ENCODE assay signal across 8 cellular contexts in the genomic region with DNA sequence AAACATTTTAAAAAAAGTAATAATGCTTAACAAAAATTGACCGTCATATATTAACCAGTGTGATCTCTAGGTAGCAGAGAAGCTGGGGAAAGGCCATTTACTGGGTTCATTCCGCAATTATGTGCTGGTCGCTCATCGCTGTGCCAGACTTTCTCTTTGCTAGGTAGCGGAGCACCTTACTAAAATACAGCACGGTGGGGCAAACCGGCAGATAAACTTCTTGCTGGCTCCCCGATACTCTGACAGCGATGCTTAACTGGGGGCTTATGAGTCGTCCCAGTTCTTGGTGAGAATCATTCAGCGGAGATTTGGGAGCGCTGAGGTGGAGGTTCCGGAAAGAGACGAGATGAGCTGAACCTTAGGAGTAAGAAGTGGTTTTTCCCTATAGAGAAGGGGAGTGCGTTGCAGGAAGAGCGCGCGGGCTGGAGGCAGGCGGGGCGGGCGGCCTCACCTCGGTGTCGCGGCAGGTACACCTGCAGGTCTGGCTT. TPM values are rescaled to one million over a fixed set of nuclear protein-coding genes. Genes with fewer than 3 reads are reported as not detected.
DNase-seq lines count a peak whose midpoint lies in the region; ATAC-seq and TF ChIP-seq lines count a peak whose summit lies in the region.

No MANE protein-coding gene starts in this region.

- DNase-seq in OCI-LY7 (ENCODE audit: low spot score), result no peak
- no peak for DNase-seq in progenitor cell of endocrine pancreas (ENCODE audit: low spot score, unreplicated experiment)
- DNase-seq in RKO (ENCODE audit: low spot score), result no peak
- DNase-seq in medulla oblongata (ENCODE audit: extremely low spot score), result no peak
- no peak for DNase-seq in HCEC 1CT
- DNase-seq in NAMALWA (ENCODE audit: low spot score), result no peak

- H3K27me3 Mint-ChIP-seq in progenitor cell of endocrine pancreas, result no peaks in the 10 kb centered on the region

- intact Hi-C loops in OCI-LY7 (cut with micrococcal nuclease; ENCODE audit: unreplicated experiment), result no loop called here

- TF ChIP-seq CTCF in OCI-LY7 (conservative IDR thresholded peaks at IDR 0.05; ENCODE audit: low read length), result no peak
- TF ChIP-seq CTCF in progenitor cell of endocrine pancreas (IDR thresholded peaks at IDR 0.05; ENCODE audit: unreplicated experiment), result no peak

- H3K4me3 Mint-ChIP-seq in progenitor cell of endocrine pancreas (ENCODE audit: low read depth), result peak overlapping the region; percentile 94

- no peaks in the 10 kb centered on the region for H3K27me3 ChIP-seq in esophagus (ENCODE audit: control insufficient read depth in 1 of 2, insufficient read depth in 2 of 2, low read length in 2 of 2)

- peak overlapping the region; percentile 97 for H3K4me2 ChIP-seq in OCI-LY7 (ENCODE audit: low read length)

- peak overlapping the region; percentile 55 for H3K27ac ChIP-seq in OCI-LY7 (ENCODE audit: low read depth, low read length, poor library complexity, severe bottlenecking)
- H3K27ac ChIP-seq in esophagus (ENCODE audit: low read depth in 2 of 2, low read length in 1 of 2), result peak overlapping the region; percentile 92

- peaks cover 31% of the 10 kb centered on the region for H3K79me2 ChIP-seq in OCI-LY7 (ENCODE audit: insufficient read depth, low read depth, low read length)

- POLR2A ChIA-PET in OCI-LY7 (lab: Charles Lee), result interaction anchor here (0.6 to 4.4 kb wide), 5 partner anchors 11 to 73 kb away, joined by 3 to 24 read pairs (median 4); a partner anchor contains a TSS

- H3K4me1 ChIP-seq in OCI-LY7 (ENCODE audit: insufficient read depth, low read length, poor library complexity, severe bottlenecking), result peaks cover 24% of the 10 kb centered on the region
- peaks cover 3 to 8% of the 10 kb centered on the region in 2 donors for H3K4me1 ChIP-seq in esophagus (ENCODE audit: control insufficient read depth in 2 of 2, insufficient read depth in 2 of 2, low read length in 1 of 2)

- WGBS in esophagus, 2 donors, result 5 to 6% methylated on average over 24 of the region's 24 CpGs

- CTCF ChIA-PET in OCI-LY7 (lab: Charles Lee; ENCODE audit: unreplicated experiment), result interaction anchor here (0.6 kb wide), 1 partner anchor 51 kb away, joined by 3 read pairs; no protein-coding TSS in a partner anchor

- H3K27ac Mint-ChIP-seq in progenitor cell of endocrine pancreas, result peak overlapping the region; percentile 96

- H3K4me3 ChIP-seq in OCI-LY7 (ENCODE audit: low read depth, low read length, poor library complexity, severe bottlenecking), result peak overlapping the region; percentile 97
- H3K4me3 ChIP-seq in esophagus (ENCODE audit: low read depth in 1 of 2, low read length in 2 of 2), result peak overlapping the region; percentile 89 to 94

- TSS peak; percentile 42 for BruUV-seq in OCI-LY7 (replicated peaks; lab: Mats Ljungman, UMichigan)

- ATAC-seq in GM21390 (IDR thresholded peaks at IDR 0.05; ENCODE audit: unreplicated experiment), result peak; percentile 21

- peaks cover 7% of the 10 kb centered on the region for H3K4me1 Mint-ChIP-seq in progenitor cell of endocrine pancreas (ENCODE audit: low read depth)

- H3K36me3 ChIP-seq in OCI-LY7 (ENCODE audit: insufficient read depth, low read length) (peaks cover 34% of the 10 kb centered on the region), esophagus (ENCODE audit: control insufficient read depth in 2 of 2, insufficient read depth in 2 of 2, low read length in 1 of 2) (peaks cover 9 to 11% of the 10 kb centered on the region in 2 donors)

- no peaks in the 10 kb centered on the region for H3K9me3 Mint-ChIP-seq in progenitor cell of endocrine pancreas (ENCODE audit: low read depth)

- peak overlapping the region; percentile 88; the same call in 1 of the 2 replicates for H2AFZ ChIP-seq in OCI-LY7 (ENCODE audit: low read length)

- no peaks in the 10 kb centered on the region for H3K9me2 ChIP-seq in OCI-LY7 (ENCODE audit: insufficient read depth, low read length)

- H3K9me3 ChIP-seq in OCI-LY7 (ENCODE audit: low read length), result no peaks in the 10 kb centered on the region
- no peaks in the 10 kb centered on the region for H3K9me3 ChIP-seq in esophagus (ENCODE audit: control insufficient read depth in 2 of 2, insufficient read depth in 1 of 2, low read depth in 1 of 2, low read length in 1 of 2)

- peaks cover 9% of the 10 kb centered on the region for H3K36me3 Mint-ChIP-seq in progenitor cell of endocrine pancreas (ENCODE audit: insufficient read depth)

- no peaks in the 10 kb centered on the region for H4K20me1 ChIP-seq in OCI-LY7 (ENCODE audit: insufficient read depth, low read length)

RNA-seq across cellular contexts. Expression of a gene that starts 0.6 kb away (rescaled TPM):
- 62.0 and 86.7 TPM in 2 replicates for total RNA-seq in OCI-LY7 (2014; rRNA removed; shearing (Covaris generic))
- total RNA-seq in OCI-LY7 (2022) (86.2 and 96.1 TPM in 2 replicates), progenitor cell of endocrine pancreas (67.1 and 71.0 TPM in 2 replicates)
- polyA plus RNA-seq in esophagus, result 10 to 100 TPM; 13.8 to 31.7 TPM

RNA-seq across cellular contexts. Expression of a gene that starts 4.7 kb away (rescaled TPM):
- 76.2 and 79.8 TPM in 2 replicates for total RNA-seq in OCI-LY7 (2014; rRNA removed; shearing (Covaris generic))
- total RNA-seq in OCI-LY7 (2022) (74.5 and 83.2 TPM in 2 replicates), progenitor cell of endocrine pancreas (58.1 and 59.7 TPM in 2 replicates)
- polyA plus RNA-seq in esophagus, result 10 to 100 TPM; 18.3 to 30.8 TPM

RNA-seq across cellular contexts. Expression of a gene that starts 8.8 kb away (rescaled TPM):
- total RNA-seq in OCI-LY7 (2014; rRNA removed; shearing (Covaris generic)), result 0.92 TPM in 1 of 2 replicates, not detected in the other
- 0.74 and 1.1 TPM in 2 replicates for total RNA-seq in OCI-LY7 (2022)
- 1 to 10 TPM; 9.3 to 9.9 TPM for polyA plus RNA-seq in esophagus
- 24.9 and 26.0 TPM in 2 replicates for total RNA-seq in progenitor cell of endocrine pancreas

RNA-seq across cellular contexts. Expression of a gene that starts 15.7 kb away (rescaled TPM):
- total RNA-seq in OCI-LY7 (2014; rRNA removed; shearing (Covaris generic)), result 98.4 and 179 TPM in 2 replicates
- total RNA-seq in OCI-LY7 (2022) (95.1 and 97.8 TPM in 2 replicates), progenitor cell of endocrine pancreas (82.3 and 85.7 TPM in 2 replicates)
- 100 to 1,000 TPM; 159 to 189 TPM for polyA plus RNA-seq in esophagus

RNA-seq across cellular contexts. Expression of a gene that starts 27.0 kb away (rescaled TPM):
- total RNA-seq in OCI-LY7 (2014; rRNA removed; shearing (Covaris generic)), result 0.54 and 3.0 TPM in 2 replicates
- total RNA-seq in OCI-LY7 (2022) (3.8 and 3.9 TPM in 2 replicates), progenitor cell of endocrine pancreas (4.2 TPM in 2 replicates)
- 10 to 100 TPM; 19.5 to 39.6 TPM for polyA plus RNA-seq in esophagus

Comparison
In these comparisons a context has a peak if more than half of its experiments do, and no peak if none do; other contexts are left out.
1. RNA of a gene that starts 8.8 kb away (total RNA-seq): 24.9 to 26.0 TPM in progenitor cell of endocrine pancreas; 0.74 to 1.1 TPM in OCI-LY7; every median in the first group is over 10 times any median in the second.